ENCODE assay signal across 8 cellular contexts in genomic region chr16:17476414-17477259, GRCh38. TPM values are rescaled to one million over a fixed set of nuclear protein-coding genes. Genes with fewer than 3 reads are reported as not detected.
DNase-seq lines count a peak whose midpoint lies in the region; ATAC-seq, FAIRE-seq and TF ChIP-seq lines count a peak whose summit lies in the region.

No MANE protein-coding gene starts in this region.

- H3K36me3 ChIP-seq in SK-N-SH (replicated peaks in 1 of 2; ENCODE audit: control insufficient read depth in 1 of 2, insufficient read depth in 2 of 2, low read length in 1 of 2) (no peaks in the 10 kb centered on the region), GM12878 (ENCODE audit: control insufficient read depth in 2 of 2, insufficient read depth in 2 of 2, low read length in 1 of 2) (no peaks in the 10 kb centered on the region)

- H3K79me2 ChIP-seq in SK-N-SH (ENCODE audit: insufficient read depth) (peaks cover 5% of the 10 kb centered on the region; the same call in 1 of the 2 replicates), GM12878 (ENCODE audit: control insufficient read depth, insufficient read depth, low read length) (no peaks in the 10 kb centered on the region)

- no peaks in the 10 kb centered on the region for H4K20me1 ChIP-seq in SK-N-SH (ENCODE audit: insufficient read depth)
- no peaks in the 10 kb centered on the region for H4K20me1 ChIP-seq in GM12878 (ENCODE audit: control insufficient read depth, insufficient read depth)

- CTCF ChIA-PET in SK-N-SH (lab: Yijun Ruan, JAX) (interaction anchor here (0.7 to 3.7 kb wide), 14 partner anchors 11 to 618 kb away, joined by 3 to 23 read pairs (median 3); no protein-coding TSS in a partner anchor), GM12878 (lab: Yijun Ruan, JAX) (interaction anchor here (0.7 to 1.2 kb wide), 10 partner anchors 10 to 272 kb away, joined by 3 to 18 read pairs (median 3); no protein-coding TSS in a partner anchor)

- TF ChIP-seq CTCF in SK-N-SH (IDR thresholded peaks at IDR 0.05), result peak; percentile 78
- peak; percentile 49 to 64 (median 50); a peak in 5 of 6 replicates for TF ChIP-seq CTCF in GM12878 (IDR thresholded peaks at IDR 0.05 in 2 of 3, conservative IDR thresholded peaks at IDR 0.05 in 1 of 3; ENCODE audit: control insufficient read depth in 2 of 3, extremely low read depth in 1 of 3, insufficient read depth in 1 of 3, low read depth in 3 of 3, low read length in 3 of 3)

- TF ChIP-seq RAD21 in SK-N-SH (IDR thresholded peaks at IDR 0.05; ENCODE audit: low read length) (peak; percentile 91), GM12878 (IDR thresholded peaks at IDR 0.05; ENCODE audit: insufficient read depth, low read depth, low read length) (peak; percentile 70)

- no peak overlapping the region for H3K4me3 ChIP-seq in SK-N-SH (ENCODE audit: low read depth in 2 of 2, low read length in 1 of 2)
- no peak overlapping the region for H3K4me3 ChIP-seq in GM12878

- WGBS in SK-N-SH (ENCODE audit: low lambda C conversion rate), result 43% methylated on average over 7 of the region's 11 CpGs
- 10% methylated on average over 11 of the region's 11 CpGs for WGBS in GM12878 (ENCODE audit: insufficient coverage, insufficient replicate concordance, low lambda C conversion rate, missing lambda C conversion rate)

- H3K4me1 ChIP-seq in SK-N-SH (ENCODE audit: control insufficient read depth in 1 of 2, insufficient read depth in 2 of 2, low read depth in 1 of 2, low read length in 1 of 2), result peaks cover 13 to 17% of the 10 kb centered on the region in 2 experiments; a peak in 2 of 4 replicates
- H3K4me1 ChIP-seq in GM12878 (ENCODE audit: control insufficient read depth, insufficient read depth, low read length), result peaks cover 18% of the 10 kb centered on the region

- H3K9me3 ChIP-seq in SK-N-SH, result no peaks in the 10 kb centered on the region
- H3K9me3 ChIP-seq in GM12878 (replicated peaks; ENCODE audit: control insufficient read depth, insufficient read depth, low read length), result no peaks in the 10 kb centered on the region

- RAD21 ChIA-PET in GM12878 (lab: Charles Lee; ENCODE audit: unreplicated experiment), result interaction anchor here (0.5 to 1.5 kb wide), 6 partner anchors 9 to 614 kb away, joined by 3 to 4 read pairs (median 4); no protein-coding TSS in a partner anchor

- no peak overlapping the region for H3K9ac ChIP-seq in SK-N-SH
- H3K9ac ChIP-seq in GM12878 (ENCODE audit: control insufficient read depth, insufficient read depth, low read length), result no peak overlapping the region

- H3K27me3 ChIP-seq in SK-N-SH (ENCODE audit: insufficient read depth) (no peaks in the 10 kb centered on the region), GM12878 (replicated peaks in 1 of 2; ENCODE audit: control insufficient read depth in 2 of 2, insufficient read depth in 2 of 2, low read length in 1 of 2) (no peaks in the 10 kb centered on the region)

- TF ChIP-seq EP300 in SK-N-SH (IDR thresholded peaks at IDR 0.05; ENCODE audit: borderline replicate concordance in 1 of 2, low read depth in 1 of 2, low read length in 1 of 2) (no peak; a peak in 2 of 4 replicates), GM12878 (IDR thresholded peaks at IDR 0.05; ENCODE audit: borderline replicate concordance in 1 of 2, control insufficient read depth in 1 of 2, low read depth in 2 of 2, low read length in 2 of 2) (no peak)

- BruUV-seq in GM12878 (replicated peaks; lab: Mats Ljungman, UMichigan), result no TSS peak

- ATAC-seq in GM12878 (peak; percentile 85), HG02642 (IDR thresholded peaks at IDR 0.05; ENCODE audit: poor library complexity, unreplicated experiment) (no peak)

- in situ Hi-C loops in GM12878 (cut with MboI), result no loop called here

- POLR2A ChIA-PET in SK-N-SH (lab: Yijun Ruan, JAX) (no interaction called here), GM12878 (lab: Charles Lee) (no interaction called here)

- H3F3A ChIP-seq in SK-N-SH (replicated peaks; ENCODE audit: insufficient read depth), result peaks cover 7% of the 10 kb centered on the region

- H3K4me2 ChIP-seq in SK-N-SH (peak overlapping the region; percentile 31; the same call in 1 of the 2 replicates), GM12878 (ENCODE audit: control insufficient read depth, insufficient read depth) (no peak overlapping the region)

- intact Hi-C loops in GM12878 (cut with micrococcal nuclease; ENCODE audit: unreplicated experiment), result loop anchor here (5.0 kb wide), 1 partner anchor 51 kb away; no protein-coding TSS in a partner anchor

- TF ChIP-seq POLR2A in GM12878 (IDR thresholded peaks at IDR 0.05; ENCODE audit: low read depth, low read length), result no peak

- DNase-seq in stimulated activated CD4-positive, alpha-beta T cell treated with anti-CD3 and anti-CD28 coated beads, Interleukin-1b, Interleukin-23, amount 100 ng/mL, for 48 hours, result peak; percentile 20
- DNase-seq in stimulated activated CD4-positive, alpha-beta T cell treated with anti-CD3 and anti-CD28 coated beads, Interleukin-2, amount 100 ng/mL, for 24 hours, result no peak
- DNase-seq in Kasumi-1 (lab: John Stamatoyannopoulos, UW) (peak; percentile 18 to 39), SK-N-SH (peak; percentile 79), GM12878 (ENCODE audit: low read depth, low spot score) (no peak), inferior parietal cortex (ENCODE audit: extremely low spot score) (peak; percentile 74)
- DNase-seq in stimulated activated naive CD4-positive, alpha-beta T cell treated with Interleukin-2 at 50 U/mL for 16 hours (lab: John Stamatoyannopoulos, UW), result peak; percentile 9

- H3K27ac ChIP-seq in SK-N-SH (ENCODE audit: low read depth in 2 of 2, low read length in 1 of 2) (peak overlapping the region in 1 of 2 experiments; percentile 54; a peak in 1 of 4 replicates), GM12878 (ENCODE audit: control insufficient read depth, insufficient read depth) (no peak overlapping the region)

- SMC1A ChIA-PET in GM12878 (lab: Charles Lee; ENCODE audit: uncharacterized antibody, unreplicated experiment), result interaction anchor here (0.8 to 1.9 kb wide), 6 partner anchors 58 to 217 kb away, joined by 3 to 6 read pairs (median 3); no protein-coding TSS in a partner anchor

- FAIRE-seq in GM12878 (lab: Jason Lieb, UNC), result peak; percentile 78

- H3K9me2 ChIP-seq in SK-N-SH, result no peaks in the 10 kb centered on the region

- H2AFZ ChIP-seq in SK-N-SH (ENCODE audit: low read depth) (no peak overlapping the region), GM12878 (ENCODE audit: control insufficient read depth, low read depth, low read length) (no peak overlapping the region)

TF ChIP-seq in SK-N-SH, 30 proteins besides CTCF, POLR2A, EP300 and RAD21 (continues in another document):
- 0 out of 2 replicates have a peak, but pooled peaks have one; percentile 26 for TF ChIP-seq MAX (IDR thresholded peaks at IDR 0.05; ENCODE audit: low read depth)
- TF ChIP-seq TCF12 (IDR thresholded peaks at IDR 0.05), result peak; percentile 51; the same call in 1 of the 2 replicates
- no peak; the same call in 1 of the 2 replicates for TF ChIP-seq FOSL2 (IDR thresholded peaks at IDR 0.05; ENCODE audit: borderline replicate concordance, low read depth)

TF ChIP-seq in GM12878, 131 proteins besides CTCF, POLR2A, EP300 and RAD21 (continues in another document):
- TF ChIP-seq SMC3 (IDR thresholded peaks at IDR 0.05; ENCODE audit: borderline replicate concordance, low read length) (peak; percentile 69; the same call in 1 of the 2 replicates), BHLHE40 (IDR thresholded peaks at IDR 0.05; ENCODE audit: borderline replicate concordance in 1 of 2, low read depth in 2 of 2, low read length in 1 of 2) (peak; percentile 48 to 57; a peak in 1 of 4 replicates), SUZ12 (IDR thresholded peaks at IDR 0.05; ENCODE audit: unreplicated experiment) (no peak), PKNOX1 (IDR thresholded peaks at IDR 0.05) (no peak), HDGF (IDR thresholded peaks at IDR 0.05) (no peak), ZNF384 (IDR thresholded peaks at IDR 0.05; ENCODE audit: borderline replicate concordance, low read depth, low read length) (peak; percentile 34; the same call in 1 of the 2 replicates), POLR2AphosphoS5 (IDR thresholded peaks at IDR 0.05; ENCODE audit: low read length) (no peak), TCF12 (IDR thresholded peaks at IDR 0.05; ENCODE audit: low read depth, low read length) (peak; percentile 72; the same call in 1 of the 2 replicates), RFX5 (IDR thresholded peaks at IDR 0.05; ENCODE audit: low read depth, low read length) (0 out of 2 replicates have a peak, but pooled peaks have one; percentile 22), ATF7 (IDR thresholded peaks at IDR 0.05; ENCODE audit: low read depth) (no peak)

RNA-seq across cellular contexts. Expression of gene XYLT1, which starts 5.9 kb away (rescaled TPM):
- 16.6 and 17.6 TPM in 2 replicates for polyA plus RNA-seq in SK-N-SH (2012; rRNA removed)
- 14.3 and 18.1 TPM in 2 replicates for polyA plus RNA-seq in SK-N-SH (2012; cell fraction: cytosol; rRNA removed)
- 13.7 and 20.5 TPM in 2 replicates for polyA plus RNA-seq in SK-N-SH (2012; cell fraction: nucleus; rRNA removed)
- total RNA-seq in GM12878 (2013; cell fraction: nucleolus; rRNA removed), result 112 and 126 TPM in 2 replicates
- 5.6 and 7.1 TPM in 2 replicates for total RNA-seq in GM12878 (2014; rRNA removed)
- total RNA-seq in GM12878 (2014; rRNA removed; fragmentation: Illumina TruSeq; extraction: Trizol), result 7.7 and 7.8 TPM in 2 replicates
- total RNA-seq in GM12878 (2021), result 13.2 and 14.8 TPM in 2 replicates
- polyA plus RNA-seq in GM12878 (2011; ENCODE audit: low read depth), result 3.0 TPM
- polyA plus RNA-seq in GM12878 (2011; rRNA removed), result 5.4 and 6.8 TPM in 2 replicates
- polyA plus RNA-seq in GM12878 (2011; cell fraction: cytosol; rRNA removed), result 7.2 and 8.6 TPM in 2 replicates
- 12.2 and 13.9 TPM in 2 replicates for polyA plus RNA-seq in GM12878 (2011; cell fraction: nucleus; rRNA removed)
- polyA plus RNA-seq in GM12878 (2012), result 2.4 and 4.1 TPM in 2 replicates
- polyA plus RNA-seq in GM12878 (2014; fragmentation: Illumina TruSeq; extraction: Trizol), result 5.8 and 6.9 TPM in 2 replicates
- 1 to 10 TPM in 1 of 2 experiments, under 1 TPM in 1; 0.88 to 1.1 TPM for polyA plus RNA-seq in GM12878 (2014; fragmentation: Nextera tagmentation; extraction: Ambion mirVana)
- polyA plus RNA-seq in GM12878 (2014; rRNA removed), result 4.9 and 5.0 TPM in 2 replicates
- polyA plus RNA-seq in GM12878 (2016; fragmentation: Nextera tagmentation; extraction: Ambion mirVana), result 1 to 10 TPM; 2.9 to 3.2 TPM
- polyA minus RNA-seq in GM12878 (2011; rRNA and poly(A)+ RNA removed), result 32.4 and 49.0 TPM in 2 replicates
- polyA minus RNA-seq in GM12878 (2011; cell fraction: cytosol; rRNA and poly(A)+ RNA removed), result 8.1 and 8.3 TPM in 2 replicates
- polyA minus RNA-seq in GM12878 (2011; cell fraction: nucleus; rRNA and poly(A)+ RNA removed), result 29.5 and 43.6 TPM in 2 replicates

Comparison
In these comparisons a context has a peak if more than half of its experiments do, and no peak if none do; other contexts are left out.
1. DNase-seq: peak in stimulated activated CD4-positive, alpha-beta T cell treated with anti-CD3 and anti-CD28 coated beads, Interleukin-1b, Interleukin-23, amount 100 ng/mL, for 48 hours (single experiment), Kasumi-1 (2 of 2), SK-N-SH (single experiment), inferior parietal cortex (single experiment) and stimulated activated naive CD4-positive, alpha-beta T cell treated with Interleukin-2 at 50 U/mL for 16 hours (single experiment); none in stimulated activated CD4-positive, alpha-beta T cell treated with anti-CD3 and anti-CD28 coated beads, Interleukin-2, amount 100 ng/mL, for 24 hours (0 of 2) and GM12878 (single experiment).